Comparison of ENCODE assay signal across 20 cellular contexts in genomic region chr1:227071898-227072587, GRCh38.
"Had no signal": no experiment of that assay in that cellular context is flagged by ENCODE, and none has a peak within 500 bp of the region (broad histone marks: within the 10 kb centered on the region; RNA-seq: fewer than 3 reads in every experiment).

No MANE protein-coding gene starts in this region.

- H3K36me3 Mint-ChIP-seq: memory B cell; natural killer cell; stimulated activated memory B cell treated with anti-CD40 and anti-IgM and Interleukin-4, amounts not matched to agents 10 μg/mL and 1 μg/mL and 100 μg/mL, for 72 hours had no signal

- DNase-seq: dorsolateral prefrontal cortex; effector CD4-positive, alpha-beta T cell; natural killer cell; occipital lobe; ovary; posterior cingulate gyrus; psoas muscle; right cardiac atrium; spleen; stimulated activated CD4-positive, alpha-beta T cell treated with anti-CD3 and anti-CD28 coated beads, Interleukin-4, amount 100 ng/mL, for 4 hours; stimulated activated naive CD8-positive, alpha-beta T cell treated with anti-CD3 and anti-CD28 coated beads, Interleukin-15, Interleukin-2, amounts not matched to agents 100 U/mL and 50 U/mL, for 24 hours; substantia nigra had no signal

- H3K4me1 ChIP-seq: psoas muscle, spleen, tibial nerve, vagina had no signal

- ATAC-seq: left lobe of liver; natural killer cell; psoas muscle; right cardiac atrium; stimulated activated memory B cell treated with anti-CD40 and anti-IgM and Interleukin-4, amounts not matched to agents 10 μg/mL and 1 μg/mL and 100 μg/mL, for 72 hours; stimulated activated naive CD8-positive, alpha-beta T cell treated with anti-CD3 and anti-CD28 coated beads, Interleukin-15, Interleukin-2, amounts not matched to agents 100 U/mL and 50 U/mL, for 24 hours had no signal

- H3K36me3 ChIP-seq: ovary, spleen, vagina had no signal

- H3K4me3 Mint-ChIP-seq: memory B cell; natural killer cell; stimulated activated memory B cell treated with anti-CD40 and anti-IgM and Interleukin-4, amounts not matched to agents 10 μg/mL and 1 μg/mL and 100 μg/mL, for 72 hours had no signal

- H3K27ac ChIP-seq: ovary, psoas muscle, skin epidermis, spleen, thoracic aorta, vagina had no signal

- H3K27me3 ChIP-seq: dorsolateral prefrontal cortex, ovary, spleen, tibial nerve, vagina had no signal

- H3K4me1 Mint-ChIP-seq: memory B cell; natural killer cell; stimulated activated memory B cell treated with anti-CD40 and anti-IgM and Interleukin-4, amounts not matched to agents 10 μg/mL and 1 μg/mL and 100 μg/mL, for 72 hours had no signal

- H3K4me3 ChIP-seq: dorsolateral prefrontal cortex, lung, ovary, psoas muscle, skin epidermis, spleen, thoracic aorta, tibial nerve, vagina had no signal

- H3K9me3 Mint-ChIP-seq: memory B cell; natural killer cell; stimulated activated memory B cell treated with anti-CD40 and anti-IgM and Interleukin-4, amounts not matched to agents 10 μg/mL and 1 μg/mL and 100 μg/mL, for 72 hours had no signal

- H3K27ac Mint-ChIP-seq: memory B cell; natural killer cell; stimulated activated memory B cell treated with anti-CD40 and anti-IgM and Interleukin-4, amounts not matched to agents 10 μg/mL and 1 μg/mL and 100 μg/mL, for 72 hours had no signal

- H3K9me3 ChIP-seq: ovary, psoas muscle, spleen, thoracic aorta, tibial nerve, vagina had no signal
